ENCODE assay signal across 1 cellular context in genomic region chr2:8684885-8685696, GRCh38.
TF ChIP-seq lines count a peak whose summit lies in the region.

No MANE protein-coding gene starts in this region.

TF ChIP-seq in GM12878, 131 proteins besides CTCF, POLR2A, EP300 and RAD21 (continued from another document and continues in another):
- TF ChIP-seq, protein P1, sequence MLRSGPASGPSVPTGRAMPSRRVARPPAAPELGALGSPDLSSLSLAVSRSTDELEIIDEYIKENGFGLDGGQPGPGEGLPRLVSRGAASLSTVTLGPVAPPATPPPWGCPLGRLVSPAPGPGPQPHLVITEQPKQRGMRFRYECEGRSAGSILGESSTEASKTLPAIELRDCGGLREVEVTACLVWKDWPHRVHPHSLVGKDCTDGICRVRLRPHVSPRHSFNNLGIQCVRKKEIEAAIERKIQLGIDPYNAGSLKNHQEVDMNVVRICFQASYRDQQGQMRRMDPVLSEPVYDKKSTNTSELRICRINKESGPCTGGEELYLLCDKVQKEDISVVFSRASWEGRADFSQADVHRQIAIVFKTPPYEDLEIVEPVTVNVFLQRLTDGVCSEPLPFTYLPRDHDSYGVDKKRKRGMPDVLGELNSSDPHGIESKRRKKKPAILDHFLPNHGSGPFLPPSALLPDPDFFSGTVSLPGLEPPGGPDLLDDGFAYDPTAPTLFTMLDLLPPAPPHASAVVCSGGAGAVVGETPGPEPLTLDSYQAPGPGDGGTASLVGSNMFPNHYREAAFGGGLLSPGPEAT (IDR thresholded peaks at IDR 0.05; ENCODE audit: low read depth) = peak; percentile 42; the same call in 1 of the 2 replicates
- TF ChIP-seq IRF4 (IDR thresholded peaks at IDR 0.05; ENCODE audit: low read depth, low read length) (no peak), YBX1 (IDR thresholded peaks at IDR 0.05) (no peak), CUX1 (IDR thresholded peaks at IDR 0.05; ENCODE audit: insufficient replicate concordance, low read depth, low read length) (no peak), NFIC (IDR thresholded peaks at IDR 0.05; ENCODE audit: low read depth, low read length) (no peak), TCF12 (IDR thresholded peaks at IDR 0.05; ENCODE audit: low read depth, low read length) (no peak), PAX5 (IDR thresholded peaks at IDR 0.05; ENCODE audit: borderline replicate concordance, low read depth, low read length) (peak; percentile 44; the same call in 1 of the 2 replicates), PAX8 (IDR thresholded peaks at IDR 0.05) (no peak), MLLT1 (IDR thresholded peaks at IDR 0.05) (peak; percentile 87; the same call in 1 of the 2 replicates), SMAD5 (IDR thresholded peaks at IDR 0.05; ENCODE audit: low read depth) (no peak; the same call in 1 of the 2 replicates), MXI1 (IDR thresholded peaks at IDR 0.05; ENCODE audit: low read depth, low read length) (peak; percentile 79; the same call in 1 of the 2 replicates), TAF1 (IDR thresholded peaks at IDR 0.05; ENCODE audit: borderline replicate concordance, low read depth, low read length) (no peak; the same call in 1 of the 2 replicates), ZNF217 (IDR thresholded peaks at IDR 0.05) (no peak; the same call in none of the 2 replicates), IKZF1 (conservative IDR thresholded peaks at IDR 0.05) (no peak; the same call in none of the 2 replicates), SIN3A (IDR thresholded peaks at IDR 0.05; ENCODE audit: low read depth, low read length) (0 out of 2 replicates have a peak, but pooled peaks have one; percentile 23), BRCA1 (IDR thresholded peaks at IDR 0.05; ENCODE audit: low read depth, low read length) (no peak), MYC (IDR thresholded peaks at IDR 0.05; ENCODE audit: insufficient read depth, insufficient read length, insufficient replicate concordance, low read length, severe bottlenecking) (peak; percentile 31), SMARCA5 (IDR thresholded peaks at IDR 0.05) (no peak), RCOR1 (conservative IDR thresholded peaks at IDR 0.05; ENCODE audit: low read depth, low read length) (0 out of 2 replicates have a peak, but pooled peaks have one; percentile 0), NRF1 (conservative IDR thresholded peaks at IDR 0.05; ENCODE audit: low read depth, low read length) (no peak), TBL1XR1 (IDR thresholded peaks at IDR 0.05; ENCODE audit: low read depth, low read length) (no peak), ELK1 (IDR thresholded peaks at IDR 0.05; ENCODE audit: low read depth, low read length) (no peak), ETV6 (conservative IDR thresholded peaks at IDR 0.05 in 1 of 2, IDR thresholded peaks at IDR 0.05 in 1 of 2; ENCODE audit: borderline replicate concordance in 1 of 2, low read depth in 1 of 2) (no peak), MEF2A (IDR thresholded peaks at IDR 0.05; ENCODE audit: insufficient read depth, low read depth, low read length) (no peak), FOS (IDR thresholded peaks at IDR 0.05; ENCODE audit: borderline replicate concordance, extremely low read depth, insufficient read length) (no peak), PML (IDR thresholded peaks at IDR 0.05; ENCODE audit: low read length) (no peak), NFYA (IDR thresholded peaks at IDR 0.05; ENCODE audit: borderline replicate concordance, low read depth, low read length) (no peak), ZBTB4 (CRISPR knock-in tag; IDR thresholded peaks at IDR 0.05) (no peak; the same call in 1 of the 2 replicates), BCL11A (IDR thresholded peaks at IDR 0.05; ENCODE audit: low read depth, low read length) (no peak), GATAD2B (conservative IDR thresholded peaks at IDR 0.05; ENCODE audit: low read depth) (no peak; the same call in 1 of the 2 replicates), MEF2B (IDR thresholded peaks at IDR 0.05; ENCODE audit: partially characterized antibody, poor library complexity, severe bottlenecking) (no peak), CEBPB (IDR thresholded peaks at IDR 0.05; ENCODE audit: borderline replicate concordance in 1 of 2, low read depth in 2 of 2, low read length in 2 of 2) (no peak), ZBED1 (IDR thresholded peaks at IDR 0.05; ENCODE audit: borderline replicate concordance) (no peak)
- TF ChIP-seq, protein P2, sequence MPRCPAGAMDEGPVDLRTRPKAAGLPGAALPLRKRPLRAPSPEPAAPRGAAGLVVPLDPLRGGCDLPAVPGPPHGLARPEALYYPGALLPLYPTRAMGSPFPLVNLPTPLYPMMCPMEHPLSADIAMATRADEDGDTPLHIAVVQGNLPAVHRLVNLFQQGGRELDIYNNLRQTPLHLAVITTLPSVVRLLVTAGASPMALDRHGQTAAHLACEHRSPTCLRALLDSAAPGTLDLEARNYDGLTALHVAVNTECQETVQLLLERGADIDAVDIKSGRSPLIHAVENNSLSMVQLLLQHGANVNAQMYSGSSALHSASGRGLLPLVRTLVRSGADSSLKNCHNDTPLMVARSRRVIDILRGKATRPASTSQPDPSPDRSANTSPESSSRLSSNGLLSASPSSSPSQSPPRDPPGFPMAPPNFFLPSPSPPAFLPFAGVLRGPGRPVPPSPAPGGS (IDR thresholded peaks at IDR 0.05; ENCODE audit: borderline replicate concordance, insufficient read depth, low read depth, low read length, poor library complexity, severe bottlenecking) = no peak
- TF ChIP-seq, protein P3, sequence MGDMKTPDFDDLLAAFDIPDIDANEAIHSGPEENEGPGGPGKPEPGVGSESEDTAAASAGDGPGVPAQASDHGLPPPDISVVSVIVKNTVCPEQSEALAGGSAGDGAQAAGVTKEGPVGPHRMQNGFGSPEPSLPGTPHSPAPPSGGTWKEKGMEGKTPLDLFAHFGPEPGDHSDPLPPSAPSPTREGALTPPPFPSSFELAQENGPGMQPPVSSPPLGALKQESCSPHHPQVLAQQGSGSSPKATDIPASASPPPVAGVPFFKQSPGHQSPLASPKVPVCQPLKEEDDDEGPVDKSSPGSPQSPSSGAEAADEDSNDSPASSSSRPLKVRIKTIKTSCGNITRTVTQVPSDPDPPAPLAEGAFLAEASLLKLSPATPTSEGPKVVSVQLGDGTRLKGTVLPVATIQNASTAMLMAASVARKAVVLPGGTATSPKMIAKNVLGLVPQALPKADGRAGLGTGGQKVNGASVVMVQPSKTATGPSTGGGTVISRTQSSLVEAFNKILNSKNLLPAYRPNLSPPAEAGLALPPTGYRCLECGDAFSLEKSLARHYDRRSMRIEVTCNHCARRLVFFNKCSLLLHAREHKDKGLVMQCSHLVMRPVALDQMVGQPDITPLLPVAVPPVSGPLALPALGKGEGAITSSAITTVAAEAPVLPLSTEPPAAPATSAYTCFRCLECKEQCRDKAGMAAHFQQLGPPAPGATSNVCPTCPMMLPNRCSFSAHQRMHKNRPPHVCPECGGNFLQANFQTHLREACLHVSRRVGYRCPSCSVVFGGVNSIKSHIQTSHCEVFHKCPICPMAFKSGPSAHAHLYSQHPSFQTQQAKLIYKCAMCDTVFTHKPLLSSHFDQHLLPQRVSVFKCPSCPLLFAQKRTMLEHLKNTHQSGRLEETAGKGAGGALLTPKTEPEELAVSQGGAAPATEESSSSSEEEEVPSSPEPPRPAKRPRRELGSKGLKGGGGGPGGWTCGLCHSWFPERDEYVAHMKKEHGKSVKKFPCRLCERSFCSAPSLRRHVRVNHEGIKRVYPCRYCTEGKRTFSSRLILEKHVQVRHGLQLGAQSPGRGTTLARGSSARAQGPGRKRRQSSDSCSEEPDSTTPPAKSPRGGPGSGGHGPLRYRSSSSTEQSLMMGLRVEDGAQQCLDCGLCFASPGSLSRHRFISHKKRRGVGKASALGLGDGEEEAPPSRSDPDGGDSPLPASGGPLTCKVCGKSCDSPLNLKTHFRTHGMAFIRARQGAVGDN (IDR thresholded peaks at IDR 0.05) = peak; percentile 84
- TF ChIP-seq, protein P4, sequence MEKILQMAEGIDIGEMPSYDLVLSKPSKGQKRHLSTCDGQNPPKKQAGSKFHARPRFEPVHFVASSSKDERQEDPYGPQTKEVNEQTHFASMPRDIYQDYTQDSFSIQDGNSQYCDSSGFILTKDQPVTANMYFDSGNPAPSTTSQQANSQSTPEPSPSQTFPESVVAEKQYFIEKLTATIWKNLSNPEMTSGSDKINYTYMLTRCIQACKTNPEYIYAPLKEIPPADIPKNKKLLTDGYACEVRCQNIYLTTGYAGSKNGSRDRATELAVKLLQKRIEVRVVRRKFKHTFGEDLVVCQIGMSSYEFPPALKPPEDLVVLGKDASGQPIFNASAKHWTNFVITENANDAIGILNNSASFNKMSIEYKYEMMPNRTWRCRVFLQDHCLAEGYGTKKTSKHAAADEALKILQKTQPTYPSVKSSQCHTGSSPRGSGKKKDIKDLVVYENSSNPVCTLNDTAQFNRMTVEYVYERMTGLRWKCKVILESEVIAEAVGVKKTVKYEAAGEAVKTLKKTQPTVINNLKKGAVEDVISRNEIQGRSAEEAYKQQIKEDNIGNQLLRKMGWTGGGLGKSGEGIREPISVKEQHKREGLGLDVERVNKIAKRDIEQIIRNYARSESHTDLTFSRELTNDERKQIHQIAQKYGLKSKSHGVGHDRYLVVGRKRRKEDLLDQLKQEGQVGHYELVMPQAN (conservative IDR thresholded peaks at IDR 0.05) = no peak
